ENCODE assay signal across 8 cellular contexts in the genomic region with DNA sequence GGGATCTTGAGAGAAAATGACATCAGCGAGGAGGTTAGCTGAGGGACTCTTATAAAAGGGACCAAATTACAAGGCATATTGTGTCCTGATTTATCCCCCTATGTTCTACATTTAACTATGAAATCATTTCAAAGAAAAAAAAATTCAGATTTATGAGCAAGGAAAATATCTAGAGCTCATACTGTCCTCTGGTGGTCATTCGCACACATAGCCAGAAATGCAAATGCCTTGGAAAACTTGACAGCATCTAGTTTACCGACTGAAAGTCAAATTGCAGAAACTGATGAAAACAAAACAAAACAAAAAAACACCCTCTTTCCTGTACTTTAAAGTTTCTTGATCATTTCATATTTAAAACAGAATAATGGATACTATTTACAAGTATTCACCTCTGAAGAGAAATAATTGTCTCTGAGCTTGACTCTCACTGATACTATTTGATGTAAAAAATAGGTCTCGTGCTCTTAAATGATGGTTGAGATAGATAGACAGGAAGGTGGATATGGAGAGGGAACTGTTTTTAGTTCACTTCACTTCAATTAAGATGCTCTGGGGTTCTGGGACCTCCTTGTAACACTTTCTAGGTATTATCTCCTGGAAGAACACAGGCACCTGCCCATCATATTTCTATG.
A peak's percentile ranks its signal among the peaks of the same experiment; 100 is the strongest.
DNase-seq lines count a peak whose midpoint lies in the region; FAIRE-seq and TF ChIP-seq lines count a peak whose summit lies in the region.

No MANE protein-coding gene starts in this region.

- H3K4me3 Mint-ChIP-seq in glutamatergic neuron (ENCODE audit: unreplicated experiment), result no peak overlapping the region
- H3K4me3 Mint-ChIP-seq in activated CD4-positive, alpha-beta memory T cell treated with anti-CD3 and anti-CD28 coated beads, Interleukin-2, amount 10 ng/mL, durations not matched to agents 7 days and 5 days, result no peak overlapping the region

- DNase-seq in A172 (ENCODE audit: low spot score) (peak; percentile 29), GM13977 (ENCODE audit: low spot score) (no peak), PC-9 (no peak), glutamatergic neuron (no peak), vagina (ENCODE audit: extremely low spot score in 2 of 2) (no peak), HK-2 (ENCODE audit: unreplicated experiment) (no peak), urothelium cell line (ENCODE audit: low spot score) (no peak)
- DNase-seq in activated CD4-positive, alpha-beta memory T cell treated with anti-CD3 and anti-CD28 coated beads, Interleukin-2, amount 10 ng/mL, durations not matched to agents 7 days and 5 days, result no peak

- H3K27me3 ChIP-seq in PC-9 (ENCODE audit: insufficient read depth, low read depth) (0 out of 2 replicates have a peak, but pooled peaks cover 3% of the 10 kb centered on the region), vagina (no peaks in the 10 kb centered on the region)

- no peak overlapping the region for H3K4me2 ChIP-seq in PC-9

- BruUV-seq in PC-9 (replicated peaks; lab: Mats Ljungman, UMichigan), result no TSS peak

- no peaks in the 10 kb centered on the region for H3F3A ChIP-seq in PC-9 (ENCODE audit: insufficient read depth, low read depth)

- H3K4me3 ChIP-seq in PC-9 (no peak overlapping the region), vagina (no peak overlapping the region)

- POLR2A ChIA-PET in PC-9 (lab: Charles Lee; ENCODE audit: unreplicated experiment), result no interaction called here
- POLR2A ChIA-PET in activated CD4-positive, alpha-beta memory T cell treated with anti-CD3 and anti-CD28 coated beads, Interleukin-2, amount 10 ng/mL, durations not matched to agents 7 days and 5 days (lab: Charles Lee), result no interaction called here

- H3K9me2 ChIP-seq in PC-9 (ENCODE audit: insufficient read depth), result no peaks in the 10 kb centered on the region

- H3K36me3 ChIP-seq in PC-9 (ENCODE audit: low read depth) (no peaks in the 10 kb centered on the region), vagina (no peaks in the 10 kb centered on the region)

- no peaks in the 10 kb centered on the region for H3K4me1 ChIP-seq in PC-9 (replicated peaks; ENCODE audit: insufficient read depth)
- no peaks in the 10 kb centered on the region for H3K4me1 ChIP-seq in vagina

- H3K9me3 Mint-ChIP-seq in glutamatergic neuron (ENCODE audit: unreplicated experiment), result no peaks in the 10 kb centered on the region
- H3K9me3 Mint-ChIP-seq in activated CD4-positive, alpha-beta memory T cell treated with anti-CD3 and anti-CD28 coated beads, Interleukin-2, amount 10 ng/mL, durations not matched to agents 7 days and 5 days, result peaks cover 5% of the 10 kb centered on the region

- CTCF ChIA-PET in PC-9 (lab: Charles Lee), result interaction anchor here (1.0 kb wide), 1 partner anchor 333 kb away, joined by 5 read pairs; no protein-coding TSS in a partner anchor
- CTCF ChIA-PET in activated CD4-positive, alpha-beta memory T cell treated with anti-CD3 and anti-CD28 coated beads, Interleukin-2, amount 10 ng/mL, durations not matched to agents 7 days and 5 days (lab: Charles Lee), result interaction anchor here (1.6 kb wide), 1 partner anchor 603 kb away, joined by 4 read pairs; no protein-coding TSS in a partner anchor

- no peak overlapping the region for H3K27ac Mint-ChIP-seq in glutamatergic neuron (ENCODE audit: unreplicated experiment)
- H3K27ac Mint-ChIP-seq in activated CD4-positive, alpha-beta memory T cell treated with anti-CD3 and anti-CD28 coated beads, Interleukin-2, amount 10 ng/mL, durations not matched to agents 7 days and 5 days, result no peak overlapping the region

- H4K20me1 ChIP-seq in PC-9 (ENCODE audit: insufficient read depth), result no peaks in the 10 kb centered on the region

- no peak overlapping the region for H2AFZ ChIP-seq in PC-9

- TF ChIP-seq POLR2A in vagina (IDR thresholded peaks at IDR 0.05), result no peak

- no peaks in the 10 kb centered on the region for H3K27me3 Mint-ChIP-seq in glutamatergic neuron (ENCODE audit: unreplicated experiment)
- no peaks in the 10 kb centered on the region for H3K27me3 Mint-ChIP-seq in activated CD4-positive, alpha-beta memory T cell treated with anti-CD3 and anti-CD28 coated beads, Interleukin-2, amount 10 ng/mL, durations not matched to agents 7 days and 5 days

- no peak overlapping the region for H3K27ac ChIP-seq in PC-9
- no peak overlapping the region for H3K27ac ChIP-seq in vagina

- peak; percentile 9 for TF ChIP-seq CTCF in GM13977 (IDR thresholded peaks at IDR 0.05; ENCODE audit: extremely low read depth, insufficient read depth, missing control alignments)
- peak; percentile 75 for TF ChIP-seq CTCF in PC-9 (conservative IDR thresholded peaks at IDR 0.05)
- TF ChIP-seq CTCF in glutamatergic neuron (IDR thresholded peaks at IDR 0.05; ENCODE audit: partially characterized antibody, unreplicated experiment), result peak; percentile 84
- TF ChIP-seq CTCF in vagina (IDR thresholded peaks at IDR 0.05), result peak; percentile 46 to 85 (median 67)

- H3K4me1 Mint-ChIP-seq in glutamatergic neuron (ENCODE audit: low read depth, unreplicated experiment), result no peaks in the 10 kb centered on the region
- no peaks in the 10 kb centered on the region for H3K4me1 Mint-ChIP-seq in activated CD4-positive, alpha-beta memory T cell treated with anti-CD3 and anti-CD28 coated beads, Interleukin-2, amount 10 ng/mL, durations not matched to agents 7 days and 5 days

- intact Hi-C loops in PC-9 (cut with micrococcal nuclease; ENCODE audit: unreplicated experiment) (loop anchor here (1.0 kb wide), 2 partner anchors 254 to 333 kb away; partner anchors contain the start of gene PCP4), vagina (cut with DNase I) (loop anchor here (10.0 kb wide), 1 partner anchor 336 kb away; no protein-coding TSS in a partner anchor)

- no peaks in the 10 kb centered on the region for H3K36me3 Mint-ChIP-seq in glutamatergic neuron (ENCODE audit: unreplicated experiment)
- no peaks in the 10 kb centered on the region for H3K36me3 Mint-ChIP-seq in activated CD4-positive, alpha-beta memory T cell treated with anti-CD3 and anti-CD28 coated beads, Interleukin-2, amount 10 ng/mL, durations not matched to agents 7 days and 5 days (ENCODE audit: low read depth)

- in situ Hi-C loops in GM13977 (cut with MboI; ENCODE audit: low pct_unique_long_range_greater_than_20kb, low sequenced_read_pairs, unreplicated experiment), result no loop called here

- H3K9me3 ChIP-seq in PC-9 (ENCODE audit: insufficient read depth, low read depth) (no peaks in the 10 kb centered on the region), vagina (no peaks in the 10 kb centered on the region)

- no peaks in the 10 kb centered on the region for H3K79me2 ChIP-seq in PC-9 (ENCODE audit: low read depth)

- no peak for FAIRE-seq in urothelium cell line (lab: Jason Lieb, UNC)

Comparison
In these comparisons a context has a peak if more than half of its experiments do, and no peak if none do; other contexts are left out.
1. CTCF ChIP-seq: peak in every context shown above with its lines; median percentile 84 in glutamatergic neuron; 75 in PC-9; 67 in vagina; 9 in GM13977.